ENCODE assay signal across 24 cellular contexts in genomic region chr3:89373459-89373858, GRCh38.
"Had no signal": no experiment of that assay in that cellular context is flagged by ENCODE, and none has a peak within 500 bp of the region (broad histone marks: within the 10 kb centered on the region; RNA-seq: fewer than 3 reads in every experiment).

No MANE protein-coding gene starts in this region.

- ATAC-seq: HepG2 had no signal

- H3K27me3 ChIP-seq: MG63, SJSA1 had no signal

- H3K4me3 ChIP-seq: MG63, SJSA1, SK-N-MC had no signal

- DNase-seq: IMR-90, Karpas-422, KG1, MG63, NCI-H1092, NCI-H1105 treated with DMSO at 0.1 percent for 48 hours, NCI-H1417 treated with DMSO at 0.1 percent for 48 hours, NCI-H146, NCI-H1694 treated with DMSO at 0.1 percent for 48 hours, NCI-H1930, NCI-H2081, NCI-H2107, NCI-H2227 treated with DMSO at 0.1 percent for 48 hours, NCI-H446, NCI-H510A, NCI-H524 treated with DMSO at 0.1 percent for 48 hours, NCI-H69, NCI-H774, Right ventricle myocardium superior, RPMI8226, SIG-M5 had no signal

- H3K4me1 ChIP-seq: SJSA1 had no signal

- H3K27ac ChIP-seq: SJSA1, SK-N-MC had no signal

- H3K36me3 ChIP-seq: MG63, SJSA1 had no signal

- H3K9me3 ChIP-seq: SJSA1 had no signal
